Comparison of ENCODE assay signal across 9 cellular contexts in the genomic region with DNA sequence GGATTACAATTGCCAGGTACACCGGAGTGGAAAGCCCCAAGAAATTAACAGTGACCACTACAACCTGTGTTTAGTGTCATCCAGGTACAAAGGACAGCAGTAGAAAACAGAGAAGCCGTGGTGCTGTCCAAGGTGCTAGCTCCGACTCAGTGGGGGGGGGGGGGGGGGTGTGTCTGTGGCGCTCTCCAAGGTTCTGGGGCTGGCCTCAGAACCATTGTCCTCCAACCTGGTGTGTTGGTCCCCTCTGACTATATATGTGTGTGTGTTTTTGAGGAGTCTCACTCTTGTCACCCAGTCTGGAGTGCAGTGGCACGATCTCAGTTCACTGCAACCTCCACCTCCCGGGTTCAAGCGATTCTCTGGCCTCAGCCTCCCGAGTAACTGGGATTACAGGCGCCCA. TPM values are rescaled to one million over a fixed set of nuclear protein-coding genes. Genes with fewer than 3 reads are reported as not detected.
DNase-seq lines count a peak whose midpoint lies in the region; ATAC-seq, FAIRE-seq and TF ChIP-seq lines count a peak whose summit lies in the region.
"Had no signal": no experiment of that assay in that cellular context is flagged by ENCODE, and none has a peak within 500 bp of the region (broad histone marks: within the 10 kb centered on the region; RNA-seq: fewer than 3 reads in every experiment).

No MANE protein-coding gene starts in this region.

- CTCF ChIA-PET in activated naive CD4-positive, alpha-beta T cell treated with anti-CD3 and anti-CD28 coated beads, Interleukin-2, amount 10 ng/mL, durations not matched to agents 7 days and 5 days (lab: Charles Lee) = no interaction called here

- no peak overlapping the region for H3K4ac ChIP-seq in mesenchymal stem cell (ENCODE audit: low read depth in 1 of 2, low read length in 2 of 2)

- WGBS in mesenchymal stem cell = 18% methylated on average over 6 of the region's 9 CpGs

- DNase-seq in COLO829 (ENCODE audit: low spot score) (peak; percentile 38), NAMALWA (ENCODE audit: low spot score) (peak; percentile 47), mesenchymal stem cell (peak; percentile 43), kidney (no peak), gastrocnemius medialis (no peak)
- DNase-seq in activated naive CD4-positive, alpha-beta T cell treated with anti-CD3 and anti-CD28 coated beads, Interleukin-2, amount 10 ng/mL, durations not matched to agents 7 days and 5 days = peak; percentile 67

- TF ChIP-seq CTCF in kidney (IDR thresholded peaks at IDR 0.05; ENCODE audit: borderline replicate concordance, extremely low read depth, insufficient read depth) (no peak), gastrocnemius medialis (IDR thresholded peaks at IDR 0.05 in 4 of 5, conservative IDR thresholded peaks at IDR 0.05 in 1 of 5) (no peak)

- no peak overlapping the region for H2AK5ac ChIP-seq in mesenchymal stem cell (ENCODE audit: low read length, severe bottlenecking)

- no peak overlapping the region for H3K4me2 ChIP-seq in mesenchymal stem cell (ENCODE audit: low read length, poor library complexity, severe bottlenecking)

- H2BK120ac ChIP-seq in mesenchymal stem cell (ENCODE audit: low read depth, low read length) = no peak overlapping the region

- in situ Hi-C loops in gastrocnemius medialis (cut with MboI; ENCODE audit: low sequenced_read_pairs in 4 of 4) = no loop called here

- H3K79me1 ChIP-seq in mesenchymal stem cell (replicated peaks; ENCODE audit: low read length, poor library complexity, severe bottlenecking) = no peaks in the 10 kb centered on the region

- intact Hi-C loops in kidney (cut with DNase I) = no loop called here
- intact Hi-C loops in gastrocnemius medialis (cut with DNase I; ENCODE audit: low total_unique reads) = no loop called here

- H3K4me1 ChIP-seq in mesenchymal stem cell (ENCODE audit: control insufficient read depth, insufficient read depth, low read depth, low read length) (no peaks in the 10 kb centered on the region), kidney (ENCODE audit: control insufficient read depth in 1 of 2, insufficient read depth in 1 of 2, low read depth in 1 of 2, low read length in 2 of 2) (no peaks in the 10 kb centered on the region), gastrocnemius medialis (no peaks in the 10 kb centered on the region)

- H3K9ac ChIP-seq in mesenchymal stem cell (ENCODE audit: low read length) (no peak overlapping the region), kidney (ENCODE audit: low read length in 2 of 2) (no peak overlapping the region)

- H2AFZ ChIP-seq in mesenchymal stem cell (ENCODE audit: low read depth, low read length) = no peak overlapping the region

- H3K27ac Mint-ChIP-seq in activated naive CD4-positive, alpha-beta T cell treated with anti-CD3 and anti-CD28 coated beads, Interleukin-2, amount 10 ng/mL, durations not matched to agents 7 days and 5 days = no peak overlapping the region

- H2BK12ac ChIP-seq in mesenchymal stem cell (ENCODE audit: low read length in 2 of 2) = no peak overlapping the region

- H3K23ac ChIP-seq in mesenchymal stem cell (ENCODE audit: low read length in 2 of 2) = no peak overlapping the region

- H3K4me3 Mint-ChIP-seq in activated naive CD4-positive, alpha-beta T cell treated with anti-CD3 and anti-CD28 coated beads, Interleukin-2, amount 10 ng/mL, durations not matched to agents 7 days and 5 days = no peak overlapping the region

- peaks cover 2% of the 10 kb centered on the region for H3K36me3 Mint-ChIP-seq in activated naive CD4-positive, alpha-beta T cell treated with anti-CD3 and anti-CD28 coated beads, Interleukin-2, amount 10 ng/mL, durations not matched to agents 7 days and 5 days

- no peak for TF ChIP-seq POLR2A in gastrocnemius medialis (IDR thresholded peaks at IDR 0.05)

- no peak overlapping the region for H3K14ac ChIP-seq in mesenchymal stem cell (ENCODE audit: low read length in 2 of 2)

- H3K18ac ChIP-seq in mesenchymal stem cell (ENCODE audit: low read depth in 1 of 2, low read length in 2 of 2) = no peak overlapping the region

- H3K4me3 ChIP-seq in mesenchymal stem cell (ENCODE audit: insufficient read depth in 1 of 2, low read depth in 1 of 2, low read length in 2 of 2) (no peak overlapping the region), kidney (ENCODE audit: low read length in 2 of 2) (no peak overlapping the region), gastrocnemius medialis (no peak overlapping the region)

- H2BK15ac ChIP-seq in mesenchymal stem cell (ENCODE audit: low read depth, poor library complexity, severe bottlenecking) = no peak overlapping the region

- no peak overlapping the region for H2BK5ac ChIP-seq in mesenchymal stem cell (ENCODE audit: low read depth, low read length, poor library complexity, severe bottlenecking)

- no peak for FAIRE-seq in kidney (lab: Jason Lieb, UNC)
- FAIRE-seq: GM18507 had no signal

- no peaks in the 10 kb centered on the region for H3K27me3 Mint-ChIP-seq in activated naive CD4-positive, alpha-beta T cell treated with anti-CD3 and anti-CD28 coated beads, Interleukin-2, amount 10 ng/mL, durations not matched to agents 7 days and 5 days

- H3K27ac ChIP-seq in mesenchymal stem cell (ENCODE audit: low read length, poor library complexity, severe bottlenecking) (no peak overlapping the region), kidney (ENCODE audit: low read depth in 2 of 2, low read length in 2 of 2) (no peak overlapping the region), gastrocnemius medialis (no peak overlapping the region)

- no peak for ATAC-seq in GM19035 (IDR thresholded peaks at IDR 0.05; ENCODE audit: unreplicated experiment)
- ATAC-seq in gastrocnemius medialis = no peak
- no peak for ATAC-seq in HG03439 (IDR thresholded peaks at IDR 0.05; ENCODE audit: unreplicated experiment)

- H3K9me3 ChIP-seq in mesenchymal stem cell (ENCODE audit: control insufficient read depth, low read length) (no peaks in the 10 kb centered on the region), kidney (ENCODE audit: control insufficient read depth in 1 of 2, low read length in 2 of 2) (no peaks in the 10 kb centered on the region), gastrocnemius medialis (no peaks in the 10 kb centered on the region)

- H4K91ac ChIP-seq in mesenchymal stem cell (ENCODE audit: low read length) = no peak overlapping the region

- no peaks in the 10 kb centered on the region for H3K9me3 Mint-ChIP-seq in activated naive CD4-positive, alpha-beta T cell treated with anti-CD3 and anti-CD28 coated beads, Interleukin-2, amount 10 ng/mL, durations not matched to agents 7 days and 5 days

- H3K27me3 ChIP-seq in mesenchymal stem cell (ENCODE audit: control insufficient read depth in 1 of 2, insufficient read depth in 1 of 2, low read length in 2 of 2) = no peaks in the 10 kb centered on the region
- H3K27me3 ChIP-seq in gastrocnemius medialis = no peaks in the 10 kb centered on the region

- no peak overlapping the region for H4K8ac ChIP-seq in mesenchymal stem cell (ENCODE audit: low read length)

- peaks cover 4% of the 10 kb centered on the region for H3K4me1 Mint-ChIP-seq in activated naive CD4-positive, alpha-beta T cell treated with anti-CD3 and anti-CD28 coated beads, Interleukin-2, amount 10 ng/mL, durations not matched to agents 7 days and 5 days

- H3K36me3 ChIP-seq in mesenchymal stem cell (ENCODE audit: control insufficient read depth in 1 of 2, insufficient read depth in 2 of 2, low read depth in 1 of 2, low read length in 2 of 2) = peaks cover 0 to 6% of the 10 kb centered on the region in 2 experiments
- peaks cover 2 to 5% of the 10 kb centered on the region in 2 donors for H3K36me3 ChIP-seq in kidney (ENCODE audit: control insufficient read depth in 1 of 2, insufficient read depth in 2 of 2, low read length in 2 of 2)
- H3K36me3 ChIP-seq in gastrocnemius medialis = no peaks in the 10 kb centered on the region

RNA-seq across cellular contexts. Expression of a gene that starts 5.8 kb away (rescaled TPM):
- polyA plus RNA-seq in mesenchymal stem cell (2013, experiment 1 of 2) = 6.0 TPM
- 6.4 TPM for polyA plus RNA-seq in mesenchymal stem cell (2013, experiment 2 of 2)
- total RNA-seq in kidney (9.9 TPM), gastrocnemius medialis (1 to 10 TPM; 3.6 to 5.6 (median 4.7) TPM)
- 7.3 TPM for polyA plus RNA-seq in kidney (ENCODE audit: insufficient read depth, low read depth, low replicate concordance)

RNA-seq across cellular contexts. Expression of a gene that starts 21.3 kb away (rescaled TPM):
- polyA plus RNA-seq in mesenchymal stem cell (2013, experiment 1 of 2) = 0.91 TPM
- 0.89 TPM for polyA plus RNA-seq in mesenchymal stem cell (2013, experiment 2 of 2)
- 22.3 TPM for total RNA-seq in kidney
- 5.9 TPM for polyA plus RNA-seq in kidney (ENCODE audit: insufficient read depth, low read depth, low replicate concordance)
- 1 to 10 TPM in 3 of 4 donors, under 1 TPM in 1; 0.65 to 3.3 (median 1.5) TPM for total RNA-seq in gastrocnemius medialis

RNA-seq across cellular contexts. Expression of a gene that starts 26.0 kb away (rescaled TPM):
- not detected for polyA plus RNA-seq in mesenchymal stem cell (2013, experiment 1 of 2)
- not detected for polyA plus RNA-seq in mesenchymal stem cell (2013, experiment 2 of 2)
- total RNA-seq in kidney = not detected
- polyA plus RNA-seq in kidney (ENCODE audit: insufficient read depth, low read depth, low replicate concordance) = not detected
- not detected for total RNA-seq in gastrocnemius medialis

RNA-seq across cellular contexts. Expression of a gene that starts 58.4 kb away (rescaled TPM):
- polyA plus RNA-seq in mesenchymal stem cell (2013, experiment 1 of 2) = not detected
- polyA plus RNA-seq in mesenchymal stem cell (2013, experiment 2 of 2) = not detected
- total RNA-seq in kidney (not detected), gastrocnemius medialis (not detected)
- polyA plus RNA-seq in kidney (ENCODE audit: insufficient read depth, low read depth, low replicate concordance) = not detected

Comparison
In these comparisons a context has a peak if more than half of its experiments do, and no peak if none do; other contexts are left out.
1. DNase-seq: peak in COLO829 (single experiment), NAMALWA (single experiment), activated naive CD4-positive, alpha-beta T cell treated with anti-CD3 and anti-CD28 coated beads, Interleukin-2, amount 10 ng/mL, durations not matched to agents 7 days and 5 days (single experiment) and mesenchymal stem cell (single experiment); none in kidney (single experiment) and gastrocnemius medialis (0 of 2).